ENCODE assay signal across 23 cellular contexts in the genomic region with DNA sequence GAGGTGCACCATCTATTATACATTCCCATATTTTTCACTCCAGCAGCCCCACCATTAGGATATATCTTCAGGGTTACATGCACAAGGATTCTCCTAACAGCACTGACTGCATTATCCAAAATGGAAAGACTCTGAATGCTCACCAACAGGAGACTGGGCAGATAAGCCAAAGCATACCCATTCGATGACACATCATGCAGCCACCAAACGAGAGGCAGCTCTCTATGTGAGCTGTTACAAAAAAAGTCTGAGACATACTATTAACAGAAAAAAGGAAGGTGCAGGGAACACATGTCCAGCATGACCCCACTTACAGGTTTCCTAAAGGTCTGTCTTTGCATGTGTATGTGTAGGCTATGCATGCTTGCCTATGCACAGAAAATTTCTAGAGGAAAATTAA. TPM values are rescaled to one million over a fixed set of nuclear protein-coding genes. Genes with fewer than 3 reads are reported as not detected.
"Had no signal": no experiment of that assay in that cellular context is flagged by ENCODE, and none has a peak within 500 bp of the region (broad histone marks: within the 10 kb centered on the region; RNA-seq: fewer than 3 reads in every experiment).

No MANE protein-coding gene starts in this region.

- H3K9me3 Mint-ChIP-seq: activated naive CD4-positive, alpha-beta T cell treated with anti-CD3 and anti-CD28 coated beads for 36 hours; activated naive CD8-positive, alpha-beta T cell treated with anti-CD3 and anti-CD28 coated beads, Interleukin-2, amount 50 U/mL, for 24 hours; activated T-helper 2 cell treated with anti-CD3 and anti-CD28 coated beads, Interferon-gamma antibody, Interleukin-2, Interleukin-4, amounts not matched to agents 10 μg/mL and 5 μg/mL and 100 μg/mL, durations not matched to agents 14 hours and 24 hours and 36 hours; neural progenitor cell; T-cell had no signal

- H3K27ac Mint-ChIP-seq: activated naive CD4-positive, alpha-beta T cell treated with anti-CD3 and anti-CD28 coated beads for 36 hours; activated naive CD8-positive, alpha-beta T cell treated with anti-CD3 and anti-CD28 coated beads, Interleukin-2, amount 50 U/mL, for 24 hours; activated T-helper 2 cell treated with anti-CD3 and anti-CD28 coated beads, Interferon-gamma antibody, Interleukin-2, Interleukin-4, amounts not matched to agents 10 μg/mL and 5 μg/mL and 100 μg/mL, durations not matched to agents 14 hours and 24 hours and 36 hours; neural progenitor cell had no signal

- H3K4me1 ChIP-seq: body of pancreas, neural progenitor cell, right lobe of liver, spleen, stomach had no signal

- ATAC-seq: activated naive CD8-positive, alpha-beta T cell treated with anti-CD3 and anti-CD28 coated beads, Interleukin-2, amount 50 U/mL, for 24 hours; body of pancreas; left lobe of liver; right lobe of liver; T-cell had no signal

- H3K4me3 ChIP-seq: body of pancreas, coronary artery, hepatocyte, neural progenitor cell, ovary, right lobe of liver, spleen, stomach, thoracic aorta had no signal

- H3K4me1 Mint-ChIP-seq: activated naive CD8-positive, alpha-beta T cell treated with anti-CD3 and anti-CD28 coated beads, Interleukin-2, amount 50 U/mL, for 24 hours; neural progenitor cell; T-cell had no signal

- H3K4me3 Mint-ChIP-seq: activated naive CD4-positive, alpha-beta T cell treated with anti-CD3 and anti-CD28 coated beads for 36 hours; activated naive CD8-positive, alpha-beta T cell treated with anti-CD3 and anti-CD28 coated beads, Interleukin-2, amount 50 U/mL, for 24 hours; neural progenitor cell; T-cell had no signal

- DNase-seq: activated CD4-positive, alpha-beta T cell treated with anti-CD3 and anti-CD28 coated beads for 1 hour; activated CD4-positive, alpha-beta T cell treated with anti-CD3 and anti-CD28 coated beads, Interleukin-2, amount 50 U/mL, for 48 hours; activated naive CD4-positive, alpha-beta T cell treated with anti-CD3 and anti-CD28 coated beads for 36 hours; activated naive CD8-positive, alpha-beta T cell treated with anti-CD3 and anti-CD28 coated beads, Interleukin-2, amount 50 U/mL, for 24 hours; activated T-cell treated with anti-CD3 and anti-CD28 coated beads, Interleukin-2, amount 50 U/mL, for 1 hour; body of pancreas; central memory CD4-positive, alpha-beta T cell; effector CD8-positive, alpha-beta T cell; midbrain; ovary; spleen; stimulated activated CD4-positive, alpha-beta T cell treated with anti-CD3 and anti-CD28 coated beads, Interleukin-1b, Interleukin-23, amount 100 ng/mL, for 48 hours; stomach; T-cell; T1000 had no signal

- H3K27me3 ChIP-seq: body of pancreas, hepatocyte, neural progenitor cell, ovary, right lobe of liver, spleen, stomach had no signal

- H3K27me3 Mint-ChIP-seq: activated naive CD8-positive, alpha-beta T cell treated with anti-CD3 and anti-CD28 coated beads, Interleukin-2, amount 50 U/mL, for 24 hours; T-cell had no signal

- H3K27ac ChIP-seq: body of pancreas, coronary artery, hepatocyte, neural progenitor cell, ovary, right lobe of liver, spleen, stomach, thoracic aorta had no signal

- H3K36me3 ChIP-seq: neural progenitor cell, ovary had no signal

- H3K9me3 ChIP-seq: body of pancreas, ovary, right lobe of liver, spleen, stomach, thoracic aorta had no signal

RNA-seq across cellular contexts. Expression of a gene that starts 12.4 kb away (rescaled TPM):
- total RNA-seq: activated naive CD4-positive, alpha-beta T cell treated with anti-CD3 and anti-CD28 coated beads for 36 hours; activated T-helper 2 cell treated with anti-CD3 and anti-CD28 coated beads, Interferon-gamma antibody, Interleukin-2, Interleukin-4, amounts not matched to agents 10 μg/mL and 5 μg/mL and 100 μg/mL, durations not matched to agents 14 hours and 24 hours and 36 hours; body of pancreas; thoracic aorta had no signal
- polyA plus RNA-seq: keratinocyte had no signal
